Comparison of ENCODE assay signal across 14 cellular contexts in genomic region chr12:20184514-20184913, GRCh38.
DNase-seq lines count a peak whose midpoint lies in the region; ATAC-seq and TF ChIP-seq lines count a peak whose summit lies in the region.
"Had no signal": no experiment of that assay in that cellular context is flagged by ENCODE, and none has a peak within 500 bp of the region (broad histone marks: within the 10 kb centered on the region; RNA-seq: fewer than 3 reads in every experiment).

No MANE protein-coding gene starts in this region.

- TF ChIP-seq CTCF in GM23338 (conservative IDR thresholded peaks at IDR 0.05; ENCODE audit: low read depth in 2 of 2): no peak
- TF ChIP-seq CTCF in brain microvascular endothelial cell (IDR thresholded peaks at IDR 0.05; ENCODE audit: low read depth, low read length, missing control alignments): no peak
- TF ChIP-seq CTCF in osteoblast (IDR thresholded peaks at IDR 0.05; ENCODE audit: extremely low read depth, low read depth, low read length): no peak
- TF ChIP-seq CTCF in breast epithelium (IDR thresholded peaks at IDR 0.05): no peak

- H3K9me3 ChIP-seq in osteoblast (ENCODE audit: low read depth, low read length) (no peaks in the 10 kb centered on the region), breast epithelium (no peaks in the 10 kb centered on the region)
- H3K9me3 ChIP-seq: BLaER1 treated with 17β-estradiol and CSF1 and Interleukin-3, amounts not matched to agents 10 nM and 100 nM had no signal

- 0 out of 2 replicates have a peak, but pooled peaks cover 6% of the 10 kb centered on the region for H3K4me1 ChIP-seq in GM23338 (ENCODE audit: insufficient read depth)
- H3K4me1 ChIP-seq in osteoblast (ENCODE audit: insufficient read depth, low read length): no peaks in the 10 kb centered on the region
- H3K4me1 ChIP-seq in breast epithelium: no peaks in the 10 kb centered on the region

- H3K4me2 ChIP-seq in GM23338 (no peak overlapping the region), osteoblast (ENCODE audit: insufficient read depth, low read length) (no peak overlapping the region)

- intact Hi-C loops in breast epithelium (cut with DNase I; ENCODE audit: low total_unique reads): no loop called here

- H3K9me3 Mint-ChIP-seq in GM23338: no peaks in the 10 kb centered on the region
- H3K9me3 Mint-ChIP-seq: CD8-positive, alpha-beta T cell; H9 had no signal

- peaks cover 6% of the 10 kb centered on the region for H3K4me1 Mint-ChIP-seq in GM23338
- H3K4me1 Mint-ChIP-seq: B cell had no signal

- H3F3A ChIP-seq in GM23338 (replicated peaks; ENCODE audit: low read depth): no peaks in the 10 kb centered on the region

- in situ Hi-C loops in brain microvascular endothelial cell (cut with HindIII; ENCODE audit: low pct_ligation_motif_present, low sequenced_read_pairs): no loop called here

- TF ChIP-seq POLR2A in breast epithelium (IDR thresholded peaks at IDR 0.05): no peak

- no peaks in the 10 kb centered on the region for H3K36me3 Mint-ChIP-seq in GM23338 (ENCODE audit: low read depth)
- H3K36me3 Mint-ChIP-seq: CD8-positive, alpha-beta T cell had no signal

- H3K27me3 ChIP-seq in GM23338 (ENCODE audit: insufficient read depth): no peaks in the 10 kb centered on the region
- no peaks in the 10 kb centered on the region for H3K27me3 ChIP-seq in brain microvascular endothelial cell (replicated peaks)
- H3K27me3 ChIP-seq in osteoblast (ENCODE audit: insufficient read depth, low read length): no peaks in the 10 kb centered on the region
- no peaks in the 10 kb centered on the region for H3K27me3 ChIP-seq in breast epithelium
- H3K27me3 ChIP-seq: BLaER1 treated with 17β-estradiol and CSF1 and Interleukin-3, amounts not matched to agents 10 nM and 100 nM had no signal

- no peaks in the 10 kb centered on the region for H3K79me2 ChIP-seq in GM23338 (replicated peaks; ENCODE audit: insufficient read depth)
- no peaks in the 10 kb centered on the region for H3K79me2 ChIP-seq in osteoblast (ENCODE audit: insufficient read depth, low read length)

- H3K9me2 ChIP-seq in GM23338 (ENCODE audit: insufficient read depth): peaks cover 3% of the 10 kb centered on the region; the same call in 1 of the 2 replicates

- no peak for DNase-seq in GM23338 (ENCODE audit: low spot score)
- peak; percentile 39 for DNase-seq in NCI-H69 (lab: John Stamatoyannopoulos, UW)
- no peak for DNase-seq in brain microvascular endothelial cell
- DNase-seq in osteoblast (ENCODE audit: insufficient read length, low spot score, missing footprints): no peak
- no peak for DNase-seq in SK-N-DZ (ENCODE audit: low spot score)
- no peak for DNase-seq in breast epithelium (ENCODE audit: low spot score in 2 of 2)
- DNase-seq: Calu3; CD8-positive, alpha-beta T cell; DMS79 treated with DMSO at 0.1 percent for 48 hours; GF-D8; H9 had no signal

- no peaks in the 10 kb centered on the region for H3K27me3 Mint-ChIP-seq in GM23338 (ENCODE audit: insufficient read depth, low read depth, poor library complexity)
- H3K27me3 Mint-ChIP-seq: B cell had no signal

- peak overlapping the region; percentile 77 for H3K27ac Mint-ChIP-seq in GM23338
- H3K27ac Mint-ChIP-seq: B cell; CD8-positive, alpha-beta T cell had no signal

- H4K20me1 ChIP-seq in GM23338 (replicated peaks; ENCODE audit: insufficient read depth) (no peaks in the 10 kb centered on the region), osteoblast (ENCODE audit: insufficient read depth, low read length) (no peaks in the 10 kb centered on the region)
- H4K20me1 ChIP-seq: BLaER1 treated with 17β-estradiol and CSF1 and Interleukin-3, amounts not matched to agents 10 nM and 100 nM had no signal

- H3K36me3 ChIP-seq in GM23338 (ENCODE audit: insufficient read depth): no peaks in the 10 kb centered on the region
- H3K36me3 ChIP-seq in brain microvascular endothelial cell (replicated peaks): no peaks in the 10 kb centered on the region
- no peaks in the 10 kb centered on the region for H3K36me3 ChIP-seq in osteoblast (ENCODE audit: insufficient read depth, low read length)
- no peaks in the 10 kb centered on the region for H3K36me3 ChIP-seq in breast epithelium
- H3K36me3 ChIP-seq: BLaER1 treated with 17β-estradiol and CSF1 and Interleukin-3, amounts not matched to agents 10 nM and 100 nM had no signal

- H2AFZ ChIP-seq in GM23338 (no peak overlapping the region), osteoblast (ENCODE audit: low read length) (peak overlapping the region; percentile 10)

- H3K27ac ChIP-seq in GM23338 (ENCODE audit: low read depth): no peak overlapping the region
- peak overlapping the region; percentile 40 for H3K27ac ChIP-seq in brain microvascular endothelial cell
- no peak overlapping the region for H3K27ac ChIP-seq in osteoblast (ENCODE audit: low read depth, low read length)
- H3K27ac ChIP-seq in breast epithelium: no peak overlapping the region
- H3K27ac ChIP-seq: BLaER1 treated with 17β-estradiol and CSF1 and Interleukin-3, amounts not matched to agents 10 nM and 100 nM had no signal

- H3K4me3 Mint-ChIP-seq in GM23338: no peak overlapping the region
- H3K4me3 Mint-ChIP-seq: B cell; CD8-positive, alpha-beta T cell; H9 had no signal

- ATAC-seq in GM23338 (no peak), HG03139 (IDR thresholded peaks at IDR 0.05; ENCODE audit: unreplicated experiment) (no peak)
- ATAC-seq: CD8-positive, alpha-beta T cell had no signal

- H3K4me3 ChIP-seq in GM23338 (no peak overlapping the region), brain microvascular endothelial cell (ENCODE audit: low read depth, low read length) (no peak overlapping the region), osteoblast (ENCODE audit: insufficient read depth, low read length) (no peak overlapping the region), breast epithelium (no peak overlapping the region)
- H3K4me3 ChIP-seq: BLaER1 treated with 17β-estradiol and CSF1 and Interleukin-3, amounts not matched to agents 10 nM and 100 nM had no signal

TF ChIP-seq in GM23338, 12 proteins besides CTCF, POLR2A, EP300 and RAD21 (continues in another document):
- TF ChIP-seq POLR2AphosphoS5 (IDR thresholded peaks at IDR 0.05; ENCODE audit: low read depth): no peak
- no peak for TF ChIP-seq STAT1 (IDR thresholded peaks at IDR 0.05; ENCODE audit: unreplicated experiment)
- no peak for TF ChIP-seq JUNB (IDR thresholded peaks at IDR 0.05; ENCODE audit: unreplicated experiment)
- TF ChIP-seq EZH2 (IDR thresholded peaks at IDR 0.05; ENCODE audit: low read depth, unreplicated experiment): no peak
- TF ChIP-seq ZNF331 (CRISPR knock-in tag; IDR thresholded peaks at IDR 0.05; ENCODE audit: low read depth): no peak
- no peak for TF ChIP-seq CREB1 (CRISPR knock-in tag; IDR thresholded peaks at IDR 0.05; ENCODE audit: low read depth)
- no peak for TF ChIP-seq EZH2phosphoT487 (IDR thresholded peaks at IDR 0.05; ENCODE audit: unreplicated experiment)
- TF ChIP-seq REST (IDR thresholded peaks at IDR 0.05; ENCODE audit: unreplicated experiment): no peak
- no peak for TF ChIP-seq ETS1 (IDR thresholded peaks at IDR 0.05)
- TF ChIP-seq ZNF114 (CRISPR knock-in tag; IDR thresholded peaks at IDR 0.05): no peak
- no peak for TF ChIP-seq NANOG (IDR thresholded peaks at IDR 0.05; ENCODE audit: borderline replicate concordance)
